ENCODE assay signal across 9 cellular contexts in genomic region chr9:129485140-129485758, GRCh38.
DNase-seq lines count a peak whose midpoint lies in the region; ATAC-seq and TF ChIP-seq lines count a peak whose summit lies in the region.
"Had no signal": no experiment of that assay in that cellular context is flagged by ENCODE, and none has a peak within 500 bp of the region (broad histone marks: within the 10 kb centered on the region; RNA-seq: fewer than 3 reads in every experiment).

No MANE protein-coding gene starts in this region.

- WGBS in hepatocyte (ENCODE audit: low lambda C conversion rate, missing lambda C conversion rate): 84% methylated on average over 9 of the region's 9 CpGs

- TF ChIP-seq POLR2A in HCT116 (IDR thresholded peaks at IDR 0.05; ENCODE audit: borderline replicate concordance, extremely low read depth, insufficient read depth, insufficient read length): no peak

- peaks cover 51% of the 10 kb centered on the region for H3K4me1 Mint-ChIP-seq in activated CD4-positive, alpha-beta memory T cell treated with anti-CD3 and anti-CD28 coated beads, Interleukin-2, amount 10 ng/mL, durations not matched to agents 7 days and 5 days

- H3K9me3 ChIP-seq in HCT116 (ENCODE audit: control insufficient read depth in 1 of 2, insufficient read depth in 1 of 2, low read depth in 1 of 2, low read length in 2 of 2) (no peaks in the 10 kb centered on the region), hepatocyte (ENCODE audit: low read depth) (no peaks in the 10 kb centered on the region), skeletal muscle tissue (ENCODE audit: control insufficient read depth in 3 of 3, low read length in 3 of 3) (no peaks in the 10 kb centered on the region)

- H3K27me3 Mint-ChIP-seq in activated CD4-positive, alpha-beta memory T cell treated with anti-CD3 and anti-CD28 coated beads, Interleukin-2, amount 10 ng/mL, durations not matched to agents 7 days and 5 days: peaks cover 19% of the 10 kb centered on the region

- H3K4me1 ChIP-seq in HCT116 (ENCODE audit: control insufficient read depth in 1 of 2, insufficient read depth in 2 of 2, low read length in 2 of 2) (peaks cover 80 to 99% of the 10 kb centered on the region in 2 experiments), hepatocyte (ENCODE audit: insufficient read depth) (peaks cover 79% of the 10 kb centered on the region), skeletal muscle tissue (ENCODE audit: control insufficient read depth in 3 of 3, insufficient read depth in 3 of 3, low read length in 3 of 3) (peaks cover 68 to 72% (median 72%) of the 10 kb centered on the region in 3 donors)

- H4K20me1 ChIP-seq in HCT116 (ENCODE audit: insufficient read depth): no peaks in the 10 kb centered on the region
- no peaks in the 10 kb centered on the region for H4K20me1 ChIP-seq in hepatocyte (ENCODE audit: insufficient read depth, poor library complexity, severe bottlenecking)

- H3K4me2 ChIP-seq in HCT116 (ENCODE audit: low read length) (peak overlapping the region; percentile 92; the same call in 1 of the 2 replicates), hepatocyte (no peak overlapping the region)

- BruUV-seq in HCT116 (replicated peaks; lab: Mats Ljungman, UMichigan): no TSS peak

- no peaks in the 10 kb centered on the region for H3K36me3 ChIP-seq in HCT116 (ENCODE audit: control insufficient read depth in 1 of 2, insufficient read depth in 2 of 2, low read length in 2 of 2)
- no peaks in the 10 kb centered on the region for H3K36me3 ChIP-seq in hepatocyte (replicated peaks; ENCODE audit: insufficient read depth, low read depth)
- peaks cover 0 to 3% (median 0%) of the 10 kb centered on the region in 3 donors for H3K36me3 ChIP-seq in skeletal muscle tissue (ENCODE audit: control insufficient read depth in 3 of 3, insufficient read depth in 3 of 3, low read length in 3 of 3)

- no peak for TF ChIP-seq RAD21 in HCT116 (IDR thresholded peaks at IDR 0.05; ENCODE audit: low read depth)

- H3K9me3 Mint-ChIP-seq in activated CD4-positive, alpha-beta memory T cell treated with anti-CD3 and anti-CD28 coated beads, Interleukin-2, amount 10 ng/mL, durations not matched to agents 7 days and 5 days: no peaks in the 10 kb centered on the region

- intact Hi-C loops in HCT116 (cut with micrococcal nuclease): loop anchor here (5.0 kb wide), 2 partner anchors 153 to 208 kb away; no protein-coding TSS in a partner anchor

- CTCF ChIA-PET in HCT116 (lab: Charles Lee): no interaction called here
- CTCF ChIA-PET in activated CD4-positive, alpha-beta memory T cell treated with anti-CD3 and anti-CD28 coated beads, Interleukin-2, amount 10 ng/mL, durations not matched to agents 7 days and 5 days (lab: Charles Lee): interaction anchor here (0.7 kb wide), 1 partner anchor 359 kb away, joined by 4 read pairs; no protein-coding TSS in a partner anchor

- H3K9me2 ChIP-seq in HCT116 (ENCODE audit: insufficient read depth): no peaks in the 10 kb centered on the region
- H3K9me2 ChIP-seq in hepatocyte (replicated peaks; ENCODE audit: insufficient read depth): no peaks in the 10 kb centered on the region

- H3K27ac ChIP-seq in HCT116 (ENCODE audit: low read depth, low read length): peak overlapping the region; percentile 100
- H3K27ac ChIP-seq in hepatocyte: peak overlapping the region; percentile 100
- H3K27ac ChIP-seq in skeletal muscle tissue (ENCODE audit: low read depth, low read length): peak overlapping the region; percentile 100

- POLR2A ChIA-PET in HCT116 (lab: Charles Lee): interaction anchor here (0.6 to 4.2 kb wide), 9 partner anchors 10 to 353 kb away, joined by 3 to 30 read pairs (median 4); partner anchors contain the start of gene IER5L
- POLR2A ChIA-PET in activated CD4-positive, alpha-beta memory T cell treated with anti-CD3 and anti-CD28 coated beads, Interleukin-2, amount 10 ng/mL, durations not matched to agents 7 days and 5 days (lab: Charles Lee): interaction anchor here (1.5 to 2.6 kb wide), 2 partner anchors 11 to 26 kb away, joined by 6 to 14 read pairs; no protein-coding TSS in a partner anchor

- TF ChIP-seq CTCF in HCT116 (IDR thresholded peaks at IDR 0.05 in 2 of 3, conservative IDR thresholded peaks at IDR 0.05 in 1 of 3; ENCODE audit: borderline replicate concordance in 1 of 3, insufficient read depth in 1 of 3, low read depth in 2 of 3, low read length in 2 of 3): no peak
- TF ChIP-seq CTCF in hepatocyte (IDR thresholded peaks at IDR 0.05; ENCODE audit: poor library complexity): no peak

- H3K79me2 ChIP-seq in HCT116 (ENCODE audit: insufficient read depth, low read length) (peaks cover 18% of the 10 kb centered on the region), hepatocyte (peaks cover 16% of the 10 kb centered on the region)

- peaks cover 6% of the 10 kb centered on the region for H3K36me3 Mint-ChIP-seq in activated CD4-positive, alpha-beta memory T cell treated with anti-CD3 and anti-CD28 coated beads, Interleukin-2, amount 10 ng/mL, durations not matched to agents 7 days and 5 days (ENCODE audit: low read depth)

- no peak overlapping the region for H3K4me3 ChIP-seq in HCT116 (replicated peaks in 1 of 2; ENCODE audit: low read depth in 1 of 2, low read length in 2 of 2)
- no peak overlapping the region for H3K4me3 ChIP-seq in hepatocyte
- H3K4me3 ChIP-seq in skeletal muscle tissue (ENCODE audit: low read length in 3 of 3): no peak overlapping the region

- DNase-seq in HCT116 (ENCODE audit: low read depth, low spot score) (no peak), hepatocyte (ENCODE audit: low spot score) (no peak), mucosa of gallbladder (ENCODE audit: low spot score) (no peak), NCI-H2081 treated with DMSO at 0.1 percent for 48 hours (lab: John Stamatoyannopoulos, UW) (no peak), DMS79 (lab: John Stamatoyannopoulos, UW) (no peak), SKM-1 (lab: John Stamatoyannopoulos, UW; ENCODE audit: unreplicated experiment) (no peak)
- DNase-seq in activated CD4-positive, alpha-beta memory T cell treated with anti-CD3 and anti-CD28 coated beads, Interleukin-2, amount 10 ng/mL, durations not matched to agents 7 days and 5 days: no peak
- DNase-seq: OCI-M1 had no signal

- H3K4me3 Mint-ChIP-seq in activated CD4-positive, alpha-beta memory T cell treated with anti-CD3 and anti-CD28 coated beads, Interleukin-2, amount 10 ng/mL, durations not matched to agents 7 days and 5 days: no peak overlapping the region

- H3K9ac ChIP-seq in HCT116 (ENCODE audit: low read length) (peak overlapping the region; percentile 89), skeletal muscle tissue (ENCODE audit: low read depth in 1 of 3, low read length in 3 of 3) (peak overlapping the region in 1 of 3 donors; percentile 40)

- H2AFZ ChIP-seq in HCT116 (ENCODE audit: low read depth, low read length, poor library complexity, severe bottlenecking) (no peak overlapping the region), hepatocyte (no peak overlapping the region)

- peak overlapping the region; percentile 31 for H3K27ac Mint-ChIP-seq in activated CD4-positive, alpha-beta memory T cell treated with anti-CD3 and anti-CD28 coated beads, Interleukin-2, amount 10 ng/mL, durations not matched to agents 7 days and 5 days

- ATAC-seq in HCT116: no peak

- no peaks in the 10 kb centered on the region for H3K27me3 ChIP-seq in HCT116 (ENCODE audit: insufficient read depth, low read length)
- H3K27me3 ChIP-seq in hepatocyte: no peaks in the 10 kb centered on the region
- no peaks in the 10 kb centered on the region for H3K27me3 ChIP-seq in skeletal muscle tissue (ENCODE audit: control insufficient read depth in 3 of 3, insufficient read depth in 3 of 3, low read length in 3 of 3)

- RAD21 ChIA-PET in HCT116 (lab: Charles Lee; ENCODE audit: low non-redundant PET in 1 of 2, low total read pairs in 2 of 2, uncharacterized antibody in 2 of 2, unreplicated experiment in 2 of 2): interaction anchor here (0.6 to 0.7 kb wide), 2 partner anchors 103 to 346 kb away, joined by 3 to 5 read pairs; no protein-coding TSS in a partner anchor

TF ChIP-seq in HCT116, 20 proteins besides CTCF, POLR2A, EP300 and RAD21:
- 0 out of 2 replicates have a peak, but pooled peaks have one; percentile 18 for TF ChIP-seq POLR2AphosphoS5 (IDR thresholded peaks at IDR 0.05; ENCODE audit: low read depth, low read length)
- no peak for TF ChIP-seq TCF7L2 (IDR thresholded peaks at IDR 0.05; ENCODE audit: borderline replicate concordance, extremely low read depth, insufficient read depth, insufficient read length)
TF ChIP-seq in HCT116: peak in this region for 1.
